24 cellular contexts compared by ENCODE assay signal in the genomic region with DNA sequence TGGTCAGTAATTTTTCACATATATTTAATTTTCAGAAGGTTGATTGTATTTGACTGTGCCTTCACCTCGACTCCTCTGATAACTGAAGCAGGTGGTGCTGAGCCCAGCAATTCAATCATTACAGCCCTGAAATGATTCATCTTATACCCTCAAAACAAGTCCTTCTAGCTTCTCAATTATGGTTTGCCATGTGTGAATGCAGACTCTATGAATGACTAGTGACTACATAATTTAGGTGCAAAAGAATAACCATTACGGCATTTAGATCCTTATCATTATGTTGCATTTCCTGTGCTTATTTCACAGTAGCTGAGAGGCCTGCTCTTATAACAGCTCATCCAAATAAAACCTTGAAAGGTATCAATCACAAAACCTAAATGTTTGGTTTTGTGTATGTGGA. TPM values are rescaled to one million over a fixed set of nuclear protein-coding genes. Genes with fewer than 3 reads are reported as not detected.
DNase-seq lines count a peak whose midpoint lies in the region; ATAC-seq, FAIRE-seq and TF ChIP-seq lines count a peak whose summit lies in the region.
"Had no signal": no experiment of that assay in that cellular context is flagged by ENCODE, and none has a peak within 500 bp of the region (broad histone marks: within the 10 kb centered on the region; RNA-seq: fewer than 3 reads in every experiment).

No MANE protein-coding gene starts in this region.

- no peak overlapping the region for H3K56ac ChIP-seq in mesendoderm (ENCODE audit: low read length)

- no peak overlapping the region for H3K4me3 Mint-ChIP-seq in activated CD4-positive, alpha-beta T cell treated with anti-CD3 and anti-CD28 coated beads for 36 hours
- H3K4me3 Mint-ChIP-seq in effector memory CD8-positive, alpha-beta T cell = no peak overlapping the region
- H3K4me3 Mint-ChIP-seq: activated naive CD4-positive, alpha-beta T cell treated with anti-CD3 and anti-CD28 coated beads, Interleukin-2, amount 10 ng/mL, durations not matched to agents 7 days and 5 days; neural progenitor cell had no signal

- no peaks in the 10 kb centered on the region for H3K27me3 ChIP-seq in mesendoderm (ENCODE audit: insufficient read depth, low read length, poor library complexity)
- H3K27me3 ChIP-seq: esophagus muscularis mucosa, neural progenitor cell had no signal

- DNase-seq in activated CD4-positive, alpha-beta T cell treated with anti-CD3 and anti-CD28 coated beads for 36 hours = no peak
- DNase-seq in activated CD4-positive, alpha-beta T cell treated with anti-CD3 and anti-CD28 coated beads, Interleukin-2, amount 50 U/mL, for 4 hours = no peak
- DNase-seq in NB4 (ENCODE audit: low read depth) = peak; percentile 8
- DNase-seq in mesendoderm = peak; percentile 4
- no peak for DNase-seq in HuH-7 (ENCODE audit: low spot score)
- no peak for DNase-seq in GM12891 (ENCODE audit: insufficient read length, low spot score)
- no peak for DNase-seq in effector memory CD8-positive, alpha-beta T cell
- DNase-seq: activated CD4-positive, alpha-beta T cell treated with anti-CD3 and anti-CD28 coated beads for 48 hours; activated naive CD4-positive, alpha-beta T cell treated with anti-CD3 and anti-CD28 coated beads, Interleukin-2, amount 10 ng/mL, durations not matched to agents 7 days and 5 days; aorta; cerebellar nuclear complex; effector CD4-positive, alpha-beta T cell; NCI-H187 treated with DMSO at 0.1 percent for 48 hours; NCI-H446 treated with DMSO at 0.1 percent for 48 hours; psoas muscle; small intestine; stimulated activated CD4-positive, alpha-beta T cell treated with anti-CD3 and anti-CD28 coated beads, Interleukin-4, amount 100 ng/mL, for 1 hour; SW 1271 had no signal

- POLR2A ChIA-PET in activated CD4-positive, alpha-beta T cell treated with anti-CD3 and anti-CD28 coated beads for 36 hours (lab: Charles Lee) = no interaction called here

- no peak overlapping the region for H3K23ac ChIP-seq in mesendoderm (ENCODE audit: low read length)

- no peak for TF ChIP-seq CTCF in NB4 (IDR thresholded peaks at IDR 0.05; ENCODE audit: low read depth, low read length)

- intact Hi-C loops in activated CD4-positive, alpha-beta T cell treated with anti-CD3 and anti-CD28 coated beads for 36 hours (cut with DNase I, micrococcal nuclease) = no loop called here

- H4K5ac ChIP-seq in mesendoderm (ENCODE audit: low read length) = no peak overlapping the region

- H2BK120ac ChIP-seq in mesendoderm (ENCODE audit: low read depth, low read length) = no peak overlapping the region

- H3K9me3 Mint-ChIP-seq in activated CD4-positive, alpha-beta T cell treated with anti-CD3 and anti-CD28 coated beads for 36 hours (ENCODE audit: low read depth) = peaks cover 12% of the 10 kb centered on the region
- H3K9me3 Mint-ChIP-seq in effector memory CD8-positive, alpha-beta T cell = peaks cover 13 to 17% of the 10 kb centered on the region in 2 donors
- H3K9me3 Mint-ChIP-seq: neural progenitor cell had no signal

- no peak overlapping the region for H3K4me2 ChIP-seq in mesendoderm (ENCODE audit: low read length)
- H3K4me2 ChIP-seq: neural progenitor cell had no signal

- no peak overlapping the region for H4K8ac ChIP-seq in mesendoderm (ENCODE audit: low read depth, low read length)

- H3K27me3 Mint-ChIP-seq in activated CD4-positive, alpha-beta T cell treated with anti-CD3 and anti-CD28 coated beads for 36 hours = no peaks in the 10 kb centered on the region
- H3K27me3 Mint-ChIP-seq in effector memory CD8-positive, alpha-beta T cell = no peaks in the 10 kb centered on the region
- H3K27me3 Mint-ChIP-seq: activated naive CD4-positive, alpha-beta T cell treated with anti-CD3 and anti-CD28 coated beads, Interleukin-2, amount 10 ng/mL, durations not matched to agents 7 days and 5 days had no signal

- H3K4me3 ChIP-seq in NB4 (ENCODE audit: low read depth, low read length) = no peak overlapping the region
- H3K4me3 ChIP-seq in mesendoderm (ENCODE audit: low read length) = no peak overlapping the region
- H3K4me3 ChIP-seq: esophagus muscularis mucosa, neural progenitor cell, psoas muscle had no signal

- no peak overlapping the region for H2BK5ac ChIP-seq in mesendoderm (ENCODE audit: low read length)

- ATAC-seq in activated CD4-positive, alpha-beta T cell treated with anti-CD3 and anti-CD28 coated beads for 36 hours = peak; percentile 66
- peak; percentile 61 for ATAC-seq in GM18505 (IDR thresholded peaks at IDR 0.05; ENCODE audit: unreplicated experiment)
- no peak for ATAC-seq in effector memory CD8-positive, alpha-beta T cell (replicated peaks)
- ATAC-seq: HepG2, left lobe of liver, psoas muscle had no signal

- H3K79me2 ChIP-seq in mesendoderm (ENCODE audit: control insufficient read depth, insufficient read depth, low read length) = no peaks in the 10 kb centered on the region

- no peaks in the 10 kb centered on the region for H3K36me3 Mint-ChIP-seq in activated CD4-positive, alpha-beta T cell treated with anti-CD3 and anti-CD28 coated beads for 36 hours (ENCODE audit: low read depth)
- no peaks in the 10 kb centered on the region for H3K36me3 Mint-ChIP-seq in effector memory CD8-positive, alpha-beta T cell (ENCODE audit: insufficient read depth)
- H3K36me3 Mint-ChIP-seq: activated naive CD4-positive, alpha-beta T cell treated with anti-CD3 and anti-CD28 coated beads, Interleukin-2, amount 10 ng/mL, durations not matched to agents 7 days and 5 days; neural progenitor cell had no signal

- H3K36me3 ChIP-seq in mesendoderm (ENCODE audit: control insufficient read depth, insufficient read depth, low read length) = no peaks in the 10 kb centered on the region
- H3K36me3 ChIP-seq: esophagus muscularis mucosa, neural progenitor cell had no signal

- TF ChIP-seq POLR2A in GM18505 (IDR thresholded peaks at IDR 0.05; ENCODE audit: borderline replicate concordance, extremely low read depth, insufficient read depth, insufficient read length) (no peak), NB4 (IDR thresholded peaks at IDR 0.05; ENCODE audit: extremely low read depth, insufficient read length) (no peak), GM12891 (IDR thresholded peaks at IDR 0.05; ENCODE audit: low read depth, low read length) (no peak)

- H3K27ac ChIP-seq in mesendoderm (ENCODE audit: low read depth, low read length) = no peak overlapping the region
- H3K27ac ChIP-seq: esophagus muscularis mucosa, neural progenitor cell, psoas muscle had no signal

- H2BK15ac ChIP-seq in mesendoderm (replicated peaks; ENCODE audit: low read depth) = no peak overlapping the region

- no peak for FAIRE-seq in GM12891 (lab: Jason Lieb, UNC)
- FAIRE-seq: HepG2, small intestine, urothelium cell line had no signal

- CTCF ChIA-PET in activated CD4-positive, alpha-beta T cell treated with anti-CD3 and anti-CD28 coated beads for 36 hours (lab: Charles Lee) = no interaction called here

- H3K4ac ChIP-seq in mesendoderm (ENCODE audit: low read depth, low read length) = no peak overlapping the region

- no peaks in the 10 kb centered on the region for H3K4me1 Mint-ChIP-seq in activated CD4-positive, alpha-beta T cell treated with anti-CD3 and anti-CD28 coated beads for 36 hours
- H3K4me1 Mint-ChIP-seq in effector memory CD8-positive, alpha-beta T cell (ENCODE audit: low read depth in 2 of 2) = no peaks in the 10 kb centered on the region
- H3K4me1 Mint-ChIP-seq: activated naive CD4-positive, alpha-beta T cell treated with anti-CD3 and anti-CD28 coated beads, Interleukin-2, amount 10 ng/mL, durations not matched to agents 7 days and 5 days; neural progenitor cell had no signal

- H2AK5ac ChIP-seq in mesendoderm (ENCODE audit: low read length) = no peak overlapping the region

- H3K9ac ChIP-seq in mesendoderm (ENCODE audit: low read length) = no peak overlapping the region
- H3K9ac ChIP-seq: neural progenitor cell had no signal

- no peak overlapping the region for H3K18ac ChIP-seq in mesendoderm (ENCODE audit: low read length)

- WGBS in mesendoderm (ENCODE audit: extremely low coverage, insufficient coverage, low lambda C conversion rate) = no CpG with 5 or more reads among the region's 2 CpGs

- H3K79me1 ChIP-seq in mesendoderm (ENCODE audit: low read length) = no peaks in the 10 kb centered on the region

- no peak overlapping the region for H3K27ac Mint-ChIP-seq in activated CD4-positive, alpha-beta T cell treated with anti-CD3 and anti-CD28 coated beads for 36 hours
- no peak overlapping the region for H3K27ac Mint-ChIP-seq in effector memory CD8-positive, alpha-beta T cell
- H3K27ac Mint-ChIP-seq: activated naive CD4-positive, alpha-beta T cell treated with anti-CD3 and anti-CD28 coated beads, Interleukin-2, amount 10 ng/mL, durations not matched to agents 7 days and 5 days; neural progenitor cell had no signal

- no peaks in the 10 kb centered on the region for H3K4me1 ChIP-seq in mesendoderm (ENCODE audit: control insufficient read depth, low read depth, low read length)
- H3K4me1 ChIP-seq: esophagus muscularis mucosa, neural progenitor cell, psoas muscle had no signal

TF ChIP-seq in GM12891, 5 proteins besides CTCF, POLR2A, EP300 and RAD21:
- TF ChIP-seq PAX5 (IDR thresholded peaks at IDR 0.05; ENCODE audit: insufficient read depth, low read length, severe bottlenecking) = no peak
- no peak for TF ChIP-seq TAF1 (IDR thresholded peaks at IDR 0.05; ENCODE audit: low read depth, low read length)
- TF ChIP-seq POLR2AphosphoS5 (IDR thresholded peaks at IDR 0.05; ENCODE audit: low read depth, low read length) = no peak
- no peak for TF ChIP-seq SPI1 (IDR thresholded peaks at IDR 0.05; ENCODE audit: low read depth, low read length)
- no peak for TF ChIP-seq POU2F2 (IDR thresholded peaks at IDR 0.05; ENCODE audit: low read depth, low read length)

RNA-seq across cellular contexts. Expression of gene COL11A1, which starts 54.0 kb away (rescaled TPM):
- not detected for total RNA-seq in activated CD4-positive, alpha-beta T cell treated with anti-CD3 and anti-CD28 coated beads for 36 hours
- polyA plus RNA-seq in mesendoderm (2013, experiment 1 of 2) = 11.3 TPM
- polyA plus RNA-seq in mesendoderm (2013, experiment 2 of 2) = 10.9 TPM
- 0.05 TPM for polyA plus RNA-seq in GM12891 (2012; ENCODE audit: low read depth, missing spikeins)
- total RNA-seq: HepG2 had no signal
- polyA plus RNA-seq: aorta, HepG2 had no signal

Comparison
In these comparisons a context has a peak if more than half of its experiments do, and no peak if none do; other contexts are left out.
1. DNase-seq: peak in NB4 (single experiment) and mesendoderm (single experiment); none in activated CD4-positive, alpha-beta T cell treated with anti-CD3 and anti-CD28 coated beads for 36 hours (single experiment), activated CD4-positive, alpha-beta T cell treated with anti-CD3 and anti-CD28 coated beads, Interleukin-2, amount 50 U/mL, for 4 hours (0 of 2), HuH-7 (single experiment), GM12891 (single experiment) and effector memory CD8-positive, alpha-beta T cell (0 of 3).